Comparison of ENCODE assay signal across 13 cellular contexts in genomic region chr2:240465765-240466578, GRCh38. TPM values are rescaled to one million over a fixed set of nuclear protein-coding genes. Genes with fewer than 3 reads are reported as not detected.
DNase-seq lines count a peak whose midpoint lies in the region; ATAC-seq and TF ChIP-seq lines count a peak whose summit lies in the region.
"Had no signal": no experiment of that assay in that cellular context is flagged by ENCODE, and none has a peak within 500 bp of the region (broad histone marks: within the 10 kb centered on the region; RNA-seq: fewer than 3 reads in every experiment).

No MANE protein-coding gene starts in this region.

- H3K4me2 ChIP-seq in osteoblast (ENCODE audit: insufficient read depth, low read length): no peak overlapping the region

- no peak overlapping the region for H2AFZ ChIP-seq in osteoblast (ENCODE audit: low read length)

- H4K20me1 ChIP-seq in osteoblast (ENCODE audit: insufficient read depth, low read length): no peaks in the 10 kb centered on the region

- no peak overlapping the region for H3K27ac ChIP-seq in osteoblast (ENCODE audit: low read depth, low read length)
- H3K27ac ChIP-seq: brain microvascular endothelial cell, neutrophil had no signal

- peak; percentile 0 for DNase-seq in stimulated activated CD4-positive, alpha-beta T cell treated with anti-CD3 and anti-CD28 coated beads, Interleukin-1b, Interleukin-23, amount 100 ng/mL, for 48 hours
- no peak for DNase-seq in stimulated activated CD4-positive, alpha-beta T cell treated with anti-CD3 and anti-CD28 coated beads, Interleukin-2, amount 100 ng/mL, for 48 hours
- DNase-seq in cardiac septum (ENCODE audit: low spot score) (peak; percentile 72), osteoblast (ENCODE audit: insufficient read length, low spot score, missing footprints) (peak; percentile 49), EL (no peak), COR-L47 (lab: John Stamatoyannopoulos, UW) (no peak)
- DNase-seq: brain microvascular endothelial cell, NCI-H1092, trophoblast cell had no signal

- ATAC-seq in GM21381 (IDR thresholded peaks at IDR 0.05; ENCODE audit: unreplicated experiment) (no peak), GM21825 (IDR thresholded peaks at IDR 0.05; ENCODE audit: unreplicated experiment) (no peak)
- ATAC-seq: T-helper 17 cell had no signal

- H3K4me1 ChIP-seq in osteoblast (ENCODE audit: insufficient read depth, low read length): no peaks in the 10 kb centered on the region

- no peaks in the 10 kb centered on the region for H3K27me3 ChIP-seq in osteoblast (ENCODE audit: insufficient read depth, low read length)
- H3K27me3 ChIP-seq: brain microvascular endothelial cell, neutrophil had no signal

- intact Hi-C loops in cardiac septum (cut with DNase I): no loop called here

- H3K36me3 ChIP-seq in osteoblast (ENCODE audit: insufficient read depth, low read length): peaks cover 8% of the 10 kb centered on the region
- H3K36me3 ChIP-seq: neutrophil had no signal

- H3K79me2 ChIP-seq in osteoblast (ENCODE audit: insufficient read depth, low read length): no peaks in the 10 kb centered on the region

- H3K9me3 ChIP-seq in osteoblast (ENCODE audit: low read depth, low read length): no peaks in the 10 kb centered on the region
- H3K9me3 ChIP-seq: neutrophil had no signal

- no peak overlapping the region for H3K4me3 ChIP-seq in osteoblast (ENCODE audit: insufficient read depth, low read length)

- TF ChIP-seq CTCF in osteoblast (IDR thresholded peaks at IDR 0.05; ENCODE audit: extremely low read depth, low read depth, low read length): no peak

RNA-seq across cellular contexts. Expression of gene GPC1, which starts 30.5 kb away (rescaled TPM):
- total RNA-seq in cardiac septum (291 TPM), osteoblast (44.8 and 54.3 TPM in 2 replicates)

Comparison
In these comparisons a context has a peak if more than half of its experiments do, and no peak if none do; other contexts are left out.
1. DNase-seq: peak in stimulated activated CD4-positive, alpha-beta T cell treated with anti-CD3 and anti-CD28 coated beads, Interleukin-1b, Interleukin-23, amount 100 ng/mL, for 48 hours (single experiment), cardiac septum (single experiment) and osteoblast (single experiment); none in stimulated activated CD4-positive, alpha-beta T cell treated with anti-CD3 and anti-CD28 coated beads, Interleukin-2, amount 100 ng/mL, for 48 hours (0 of 2), EL (single experiment) and COR-L47 (single experiment).